Comparison of ENCODE assay signal across 8 cellular contexts in genomic region chr1:113835686-113836290, GRCh38. TPM values are rescaled to one million over a fixed set of nuclear protein-coding genes. Genes with fewer than 3 reads are reported as not detected.
A peak's percentile ranks its signal among the peaks of the same experiment; 100 is the strongest.
DNase-seq lines count a peak whose midpoint lies in the region; ATAC-seq and TF ChIP-seq lines count a peak whose summit lies in the region.

No MANE protein-coding gene starts in this region.

- DNase-seq in BE2C, result peak; percentile 19
- DNase-seq in GM12864 (ENCODE audit: low read depth), result no peak
- DNase-seq in NCI-H460 (ENCODE audit: extremely low read depth, low read depth), result peak; percentile 43
- peak; percentile 35 for DNase-seq in mammary epithelial cell
- DNase-seq in T1000 (lab: John Stamatoyannopoulos, UW), result no peak

- no peaks in the 10 kb centered on the region for H3K79me2 ChIP-seq in mammary epithelial cell (ENCODE audit: insufficient read depth, low read length)

- intact Hi-C loops in mammary epithelial cell (cut with micrococcal nuclease), result loop anchor here (1.0 to 5.0 kb wide), 3 partner anchors 70 to 142 kb away; partner anchors contain the start of genes DCLRE1B, HIPK1 and OLFML3

- ATAC-seq in GM18505 (IDR thresholded peaks at IDR 0.05; ENCODE audit: unreplicated experiment), result no peak
- ATAC-seq in HG03139 (IDR thresholded peaks at IDR 0.05; ENCODE audit: unreplicated experiment), result no peak

- H3K4me2 ChIP-seq in mammary epithelial cell (ENCODE audit: insufficient read depth, low read depth, low read length), result no peak overlapping the region

- BruUV-seq in mammary epithelial cell (replicated peaks; lab: Mats Ljungman, UMichigan), result no TSS peak

- H3K4me1 ChIP-seq in BE2C, result no peaks in the 10 kb centered on the region
- peaks cover 6% of the 10 kb centered on the region for H3K4me1 ChIP-seq in mammary epithelial cell (ENCODE audit: insufficient read depth, low read length)
- no peaks in the 10 kb centered on the region for H3K4me1 ChIP-seq in liver (ENCODE audit: control insufficient read depth in 4 of 4, insufficient read depth in 4 of 4, low read length in 3 of 4)

- in situ Hi-C loops in mammary epithelial cell (cut with MboI; ENCODE audit: low sequenced_read_pairs in 2 of 2), result loop anchor here (10.0 to 25.0 kb wide), 2 partner anchors 69 to 452 kb away; partner anchors contain the start of genes AP4B1 (in 2 of the 2) and DCLRE1B (in 2 of the 2)

- H3K27ac ChIP-seq in mammary epithelial cell (ENCODE audit: insufficient read depth, low read depth, low read length), result no peak overlapping the region
- H3K27ac ChIP-seq in liver (ENCODE audit: low read depth in 1 of 2, low read length in 2 of 2), result no peak overlapping the region

- no peak for TF ChIP-seq POLR2A in GM18505 (IDR thresholded peaks at IDR 0.05; ENCODE audit: borderline replicate concordance, extremely low read depth, insufficient read depth, insufficient read length)

- H3K4me3 ChIP-seq in BE2C (ENCODE audit: low read depth, low read length) (no peak overlapping the region), GM12864 (ENCODE audit: low read depth, low read length) (no peak overlapping the region), mammary epithelial cell (replicated peaks in 1 of 3; ENCODE audit: insufficient read depth in 1 of 3, low read depth in 2 of 3, low read length in 3 of 3) (no peak overlapping the region), liver (ENCODE audit: low read depth in 1 of 3, low read length in 3 of 3) (no peak overlapping the region)

- TF ChIP-seq CTCF in BE2C (IDR thresholded peaks at IDR 0.05; ENCODE audit: low read depth, low read length) (peak; percentile 41), GM12864 (IDR thresholded peaks at IDR 0.05; ENCODE audit: low read depth, low read length, missing control alignments) (peak; percentile 14), mammary epithelial cell (conservative IDR thresholded peaks at IDR 0.05 in 1 of 2, IDR thresholded peaks at IDR 0.05 in 1 of 2; ENCODE audit: extremely low read depth in 1 of 2, insufficient read depth in 1 of 2, low read depth in 1 of 2, low read length in 2 of 2) (peak; percentile 21 to 51), liver (IDR thresholded peaks at IDR 0.05; ENCODE audit: low read depth, low read length, missing input control) (peak; percentile 42)

- peak; percentile 76 to 79 for TF ChIP-seq RAD21 in liver (IDR thresholded peaks at IDR 0.05)

- CTCF ChIA-PET in mammary epithelial cell (lab: Charles Lee; ENCODE audit: low non-redundant PET), result interaction anchor here (0.7 kb wide), 1 partner anchor 127 kb away, joined by 11 read pairs; no protein-coding TSS in a partner anchor

- dilution Hi-C loops in mammary epithelial cell (cut with HindIII; ENCODE audit: low sequenced_read_pairs), result no loop called here

- H3K36me3 ChIP-seq in BE2C (no peaks in the 10 kb centered on the region), mammary epithelial cell (ENCODE audit: insufficient read depth, low read length) (no peaks in the 10 kb centered on the region), liver (ENCODE audit: control insufficient read depth in 4 of 4, insufficient read depth in 3 of 4, low read depth in 1 of 4, low read length in 3 of 4) (no peaks in the 10 kb centered on the region)

- H3K27me3 ChIP-seq in BE2C (peaks cover 8% of the 10 kb centered on the region; the same call in 1 of the 2 replicates), mammary epithelial cell (ENCODE audit: insufficient read depth, low read length) (no peaks in the 10 kb centered on the region), liver (ENCODE audit: control insufficient read depth in 4 of 4, insufficient read depth in 4 of 4, low read length in 3 of 4) (no peaks in the 10 kb centered on the region)

- H2AFZ ChIP-seq in mammary epithelial cell (ENCODE audit: low read depth, low read length), result no peak overlapping the region

- H3K9me3 ChIP-seq in BE2C, result no peaks in the 10 kb centered on the region
- H3K9me3 ChIP-seq in mammary epithelial cell (replicated peaks; ENCODE audit: insufficient read depth, low read length), result no peaks in the 10 kb centered on the region
- H3K9me3 ChIP-seq in liver (ENCODE audit: control insufficient read depth in 4 of 4, low read length in 3 of 4), result no peaks in the 10 kb centered on the region

- no peaks in the 10 kb centered on the region for H4K20me1 ChIP-seq in mammary epithelial cell (ENCODE audit: insufficient read depth, low read length)

- 11% methylated on average over 4 of the region's 4 CpGs for WGBS in mammary epithelial cell (ENCODE audit: low coverage, missing lambda C conversion rate)
- WGBS in liver, result 13% methylated on average over 4 of the region's 4 CpGs

- H3K9ac ChIP-seq in mammary epithelial cell (ENCODE audit: insufficient read depth, low read length), result no peak overlapping the region
- no peak overlapping the region for H3K9ac ChIP-seq in liver (ENCODE audit: low read depth in 1 of 2, low read length in 2 of 2)

TF ChIP-seq in liver, 16 proteins besides CTCF, POLR2A, EP300 and RAD21 (continues in another document):
- TF ChIP-seq, protein P1, sequence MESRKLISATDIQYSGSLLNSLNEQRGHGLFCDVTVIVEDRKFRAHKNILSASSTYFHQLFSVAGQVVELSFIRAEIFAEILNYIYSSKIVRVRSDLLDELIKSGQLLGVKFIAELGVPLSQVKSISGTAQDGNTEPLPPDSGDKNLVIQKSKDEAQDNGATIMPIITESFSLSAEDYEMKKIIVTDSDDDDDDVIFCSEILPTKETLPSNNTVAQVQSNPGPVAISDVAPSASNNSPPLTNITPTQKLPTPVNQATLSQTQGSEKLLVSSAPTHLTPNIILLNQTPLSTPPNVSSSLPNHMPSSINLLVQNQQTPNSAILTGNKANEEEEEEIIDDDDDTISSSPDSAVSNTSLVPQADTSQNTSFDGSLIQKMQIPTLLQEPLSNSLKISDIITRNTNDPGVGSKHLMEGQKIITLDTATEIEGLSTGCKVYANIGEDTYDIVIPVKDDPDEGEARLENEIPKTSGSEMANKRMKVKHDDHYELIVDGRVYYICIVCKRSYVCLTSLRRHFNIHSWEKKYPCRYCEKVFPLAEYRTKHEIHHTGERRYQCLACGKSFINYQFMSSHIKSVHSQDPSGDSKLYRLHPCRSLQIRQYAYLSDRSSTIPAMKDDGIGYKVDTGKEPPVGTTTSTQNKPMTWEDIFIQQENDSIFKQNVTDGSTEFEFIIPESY (IDR thresholded peaks at IDR 0.05), result no peak
- TF ChIP-seq FOXA1 (IDR thresholded peaks at IDR 0.05) (no peak), SP1 (IDR thresholded peaks at IDR 0.05) (no peak), JUND (IDR thresholded peaks at IDR 0.05) (no peak), HNF4G (IDR thresholded peaks at IDR 0.05) (no peak), HNF4A (conservative IDR thresholded peaks at IDR 0.05) (no peak), MAX (IDR thresholded peaks at IDR 0.05) (no peak), RXRA (IDR thresholded peaks at IDR 0.05) (no peak), EGR1 (IDR thresholded peaks at IDR 0.05; ENCODE audit: low read depth in 2 of 2) (no peak), TAF1 (conservative IDR thresholded peaks at IDR 0.05) (no peak), YY1 (IDR thresholded peaks at IDR 0.05) (no peak), FOXA2 (IDR thresholded peaks at IDR 0.05) (no peak), GABPA (IDR thresholded peaks at IDR 0.05 in 1 of 2, conservative IDR thresholded peaks at IDR 0.05 in 1 of 2) (no peak), NR2F2 (IDR thresholded peaks at IDR 0.05) (no peak)
- TF ChIP-seq, protein P2, sequence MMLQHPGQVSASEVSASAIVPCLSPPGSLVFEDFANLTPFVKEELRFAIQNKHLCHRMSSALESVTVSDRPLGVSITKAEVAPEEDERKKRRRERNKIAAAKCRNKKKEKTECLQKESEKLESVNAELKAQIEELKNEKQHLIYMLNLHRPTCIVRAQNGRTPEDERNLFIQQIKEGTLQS (IDR thresholded peaks at IDR 0.05), result no peak

RNA-seq across cellular contexts. Expression of gene RSBN1, which starts 23.5 kb away (rescaled TPM):
- polyA plus RNA-seq in BE2C (2012; ENCODE audit: insufficient read depth, insufficient read length, low read depth), result 9.3 TPM
- 6.0 and 7.1 TPM in 2 replicates for total RNA-seq in NCI-H460 (2014; rRNA removed; shearing (Covaris generic))
- 1.8 and 5.6 TPM in 2 replicates for polyA plus RNA-seq in NCI-H460 (2014; cell fraction: nucleus; rRNA removed)
- total RNA-seq in mammary epithelial cell, result 10 to 100 TPM; 10.0 to 12.5 TPM
- 6.8 TPM for polyA plus RNA-seq in mammary epithelial cell
- polyA minus RNA-seq in mammary epithelial cell, result 5.7 TPM
- total RNA-seq in liver, result 10 to 100 TPM in 1 of 2 donors, 1 to 10 TPM in 1; 7.7 to 11.3 TPM
- 1 to 10 TPM; 2.3 to 3.5 TPM for polyA plus RNA-seq in liver

RNA-seq across cellular contexts. Expression of gene PTPN22, which starts 35.7 kb away (rescaled TPM):
- polyA plus RNA-seq in BE2C (2012; ENCODE audit: insufficient read depth, insufficient read length, low read depth), result 1.1 TPM
- total RNA-seq in NCI-H460 (2014; rRNA removed; shearing (Covaris generic)), result not detected in 2 replicates
- not detected in 2 replicates for polyA plus RNA-seq in NCI-H460 (2014; cell fraction: nucleus; rRNA removed)
- total RNA-seq in mammary epithelial cell (under 1 TPM; under 0.01 to 0.40 TPM), liver (1 to 10 TPM; 1.5 to 1.9 TPM)
- polyA plus RNA-seq in mammary epithelial cell (0.29 TPM), liver (under 1 TPM; 0.24 to 0.54 TPM)
- polyA minus RNA-seq in mammary epithelial cell, result 3.0 TPM

RNA-seq across cellular contexts. Expression of gene BCL2L15, which starts 51.6 kb away (rescaled TPM):
- 0.62 TPM for polyA plus RNA-seq in BE2C (2012; ENCODE audit: insufficient read depth, insufficient read length, low read depth)
- 0.02 and 0.17 TPM in 2 replicates for total RNA-seq in NCI-H460 (2014; rRNA removed; shearing (Covaris generic))
- 0.12 and 0.38 TPM in 2 replicates for polyA plus RNA-seq in NCI-H460 (2014; cell fraction: nucleus; rRNA removed)
- under 1 TPM in 1 of 2 donors, not detected in 1; 0.68 TPM for total RNA-seq in mammary epithelial cell
- 0.01 TPM for polyA plus RNA-seq in mammary epithelial cell
- polyA minus RNA-seq in mammary epithelial cell, result not detected
- under 1 TPM; 0.17 to 0.70 TPM for total RNA-seq in liver
- under 1 TPM; 0.04 to 0.06 TPM for polyA plus RNA-seq in liver

Comparison
In these comparisons a context has a peak if more than half of its experiments do, and no peak if none do; other contexts are left out.
1. DNase-seq: peak in BE2C (single experiment), NCI-H460 (single experiment) and mammary epithelial cell (single experiment); none in GM12864 (single experiment) and T1000 (single experiment).
2. Peak in every context shown above with its lines, with median percentiles within 50 percentile points of each other: CTCF ChIP-seq.